In the genomic region with DNA sequence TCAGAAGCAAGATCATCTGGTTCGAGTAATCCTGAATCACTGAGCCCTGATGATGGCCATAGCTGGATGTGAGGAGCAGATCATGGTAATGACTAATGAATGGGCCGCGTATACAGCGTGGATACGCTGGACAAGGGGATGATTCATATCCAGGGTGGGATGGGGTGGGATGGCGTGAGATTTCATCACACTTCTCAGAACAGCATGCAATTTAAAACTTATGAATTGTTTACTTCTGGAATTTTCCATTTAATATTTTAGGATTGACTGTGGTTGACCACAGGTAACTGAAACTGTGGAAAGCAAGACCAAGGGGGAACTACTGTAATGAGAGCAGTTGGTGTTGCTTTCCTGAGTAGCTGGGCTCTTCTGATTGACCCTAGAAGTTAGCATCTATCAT, we compare ENCODE assay signal across 1 cellular context.
TF ChIP-seq lines count a peak whose summit lies in the region.

No MANE protein-coding gene starts in this region.

TF ChIP-seq in GM23338, 12 proteins besides CTCF, POLR2A, EP300 and RAD21 (continued from another document):
- TF ChIP-seq, protein P1, sequence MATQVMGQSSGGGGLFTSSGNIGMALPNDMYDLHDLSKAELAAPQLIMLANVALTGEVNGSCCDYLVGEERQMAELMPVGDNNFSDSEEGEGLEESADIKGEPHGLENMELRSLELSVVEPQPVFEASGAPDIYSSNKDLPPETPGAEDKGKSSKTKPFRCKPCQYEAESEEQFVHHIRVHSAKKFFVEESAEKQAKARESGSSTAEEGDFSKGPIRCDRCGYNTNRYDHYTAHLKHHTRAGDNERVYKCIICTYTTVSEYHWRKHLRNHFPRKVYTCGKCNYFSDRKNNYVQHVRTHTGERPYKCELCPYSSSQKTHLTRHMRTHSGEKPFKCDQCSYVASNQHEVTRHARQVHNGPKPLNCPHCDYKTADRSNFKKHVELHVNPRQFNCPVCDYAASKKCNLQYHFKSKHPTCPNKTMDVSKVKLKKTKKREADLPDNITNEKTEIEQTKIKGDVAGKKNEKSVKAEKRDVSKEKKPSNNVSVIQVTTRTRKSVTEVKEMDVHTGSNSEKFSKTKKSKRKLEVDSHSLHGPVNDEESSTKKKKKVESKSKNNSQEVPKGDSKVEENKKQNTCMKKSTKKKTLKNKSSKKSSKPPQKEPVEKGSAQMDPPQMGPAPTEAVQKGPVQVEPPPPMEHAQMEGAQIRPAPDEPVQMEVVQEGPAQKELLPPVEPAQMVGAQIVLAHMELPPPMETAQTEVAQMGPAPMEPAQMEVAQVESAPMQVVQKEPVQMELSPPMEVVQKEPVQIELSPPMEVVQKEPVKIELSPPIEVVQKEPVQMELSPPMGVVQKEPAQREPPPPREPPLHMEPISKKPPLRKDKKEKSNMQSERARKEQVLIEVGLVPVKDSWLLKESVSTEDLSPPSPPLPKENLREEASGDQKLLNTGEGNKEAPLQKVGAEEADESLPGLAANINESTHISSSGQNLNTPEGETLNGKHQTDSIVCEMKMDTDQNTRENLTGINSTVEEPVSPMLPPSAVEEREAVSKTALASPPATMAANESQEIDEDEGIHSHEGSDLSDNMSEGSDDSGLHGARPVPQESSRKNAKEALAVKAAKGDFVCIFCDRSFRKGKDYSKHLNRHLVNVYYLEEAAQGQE (IDR thresholded peaks at IDR 0.05; ENCODE audit: unreplicated experiment): no peak
